9 cellular contexts compared by ENCODE assay signal in genomic region chr1:226000493-226000981, GRCh38. TPM values are rescaled to one million over a fixed set of nuclear protein-coding genes. Genes with fewer than 3 reads are reported as not detected.
DNase-seq lines count a peak whose midpoint lies in the region; ATAC-seq and TF ChIP-seq lines count a peak whose summit lies in the region.
"Not testable (repeated sequence)": the region's sequence is repeated elsewhere in the genome, so short reads cannot be mapped to it uniquely, and the experiment has no call there.
"Had no signal": no experiment of that assay in that cellular context is flagged by ENCODE, and none has a peak within 500 bp of the region (broad histone marks: within the 10 kb centered on the region; RNA-seq: fewer than 3 reads in every experiment).

No MANE protein-coding gene starts in this region.

- not testable (repeated sequence) for H2AFZ ChIP-seq in GM23338

- not testable (repeated sequence) for H3K4me3 ChIP-seq in A673 (ENCODE audit: low read depth, low read length, poor library complexity, severe bottlenecking); GM23338; right atrium auricular region; subcutaneous abdominal adipose tissue (ENCODE audit: low read depth in 1 of 5, low read length in 5 of 5)

- not testable (repeated sequence) for H3K9ac ChIP-seq in subcutaneous abdominal adipose tissue (ENCODE audit: low read length in 5 of 5)

- H3K4me2 ChIP-seq in GM23338 = not testable (repeated sequence)

- H3K4me3 Mint-ChIP-seq in GM23338 (peak overlapping the region; percentile 100; the same call in 1 of the 3 replicates), neural crest cell (peak overlapping the region; percentile 32)
- peak overlapping the region; percentile 100 for H3K4me3 Mint-ChIP-seq in activated T-cell treated with anti-CD3 and anti-CD28 coated beads, Interleukin-2, amount 50 U/mL, for 4 hours
- peak overlapping the region; percentile 98 for H3K4me3 Mint-ChIP-seq in central memory CD8-positive, alpha-beta T cell

- not testable (repeated sequence) for H3K36me3 ChIP-seq in A673 (ENCODE audit: insufficient read depth, low read length, poor library complexity, severe bottlenecking); GM23338 (ENCODE audit: insufficient read depth); right atrium auricular region; subcutaneous abdominal adipose tissue (ENCODE audit: control insufficient read depth in 5 of 5, insufficient read depth in 5 of 5, low read length in 5 of 5)

- H3F3A ChIP-seq in GM23338 (replicated peaks; ENCODE audit: low read depth) = peaks cover 15% of the 10 kb centered on the region

- DNase-seq in A673 (ENCODE audit: low spot score); activated T-cell treated with anti-CD3 and anti-CD28 coated beads, Interleukin-2, amount 50 U/mL, for 4 hours; central memory CD8-positive, alpha-beta T cell (ENCODE audit: low spot score in 2 of 2); right atrium auricular region (ENCODE audit: low spot score); neural crest cell (ENCODE audit: low read depth, low spot score): not testable (repeated sequence)
- DNase-seq in GM23338 (ENCODE audit: low spot score) = peak; percentile 8
- DNase-seq in RPMI8226 = peak; percentile 38

- intact Hi-C loops in A673 (cut with micrococcal nuclease; ENCODE audit: unreplicated experiment) = not testable (repeated sequence)

- H3K27me3 ChIP-seq in A673 (replicated peaks; ENCODE audit: insufficient read depth, low read depth, low read length, poor library complexity); GM23338 (ENCODE audit: insufficient read depth); right atrium auricular region; subcutaneous abdominal adipose tissue (ENCODE audit: control insufficient read depth in 5 of 5, insufficient read depth in 4 of 5, low read length in 5 of 5): not testable (repeated sequence)

- CTCF ChIA-PET in A673 (lab: Charles Lee) = interaction anchor here (0.7 to 1.7 kb wide), 2 partner anchors 10 to 64 kb away, joined by 3 to 7 read pairs; no protein-coding TSS in a partner anchor

- H3K27ac Mint-ChIP-seq in GM23338; neural crest cell (ENCODE audit: unreplicated experiment): not testable (repeated sequence)
- H3K27ac Mint-ChIP-seq in central memory CD8-positive, alpha-beta T cell (ENCODE audit: low read depth) = peak overlapping the region; percentile 99

- not testable (repeated sequence) for BruUV-seq in A673 (replicated peaks; lab: Mats Ljungman, UMichigan)

- peaks cover 41% of the 10 kb centered on the region for H3K4me1 ChIP-seq in A673 (ENCODE audit: insufficient read depth, low read length, poor library complexity, severe bottlenecking)
- H3K4me1 ChIP-seq in GM23338 (ENCODE audit: insufficient read depth) = peaks cover 36% of the 10 kb centered on the region
- peaks cover 0 to 54% of the 10 kb centered on the region in 2 donors for H3K4me1 ChIP-seq in right atrium auricular region
- peaks cover 7 to 56% (median 36%) of the 10 kb centered on the region in 5 donors for H3K4me1 ChIP-seq in subcutaneous abdominal adipose tissue (ENCODE audit: control insufficient read depth in 5 of 5, insufficient read depth in 5 of 5, low read length in 5 of 5)

- H3K4me1 Mint-ChIP-seq in GM23338 (peaks cover 28% of the 10 kb centered on the region), neural crest cell (peaks cover 49% of the 10 kb centered on the region)
- peaks cover 69% of the 10 kb centered on the region for H3K4me1 Mint-ChIP-seq in activated T-cell treated with anti-CD3 and anti-CD28 coated beads, Interleukin-2, amount 50 U/mL, for 4 hours (ENCODE audit: low read depth)
- H3K4me1 Mint-ChIP-seq in central memory CD8-positive, alpha-beta T cell = peaks cover 60% of the 10 kb centered on the region

- H4K20me1 ChIP-seq in GM23338 (replicated peaks; ENCODE audit: insufficient read depth) = not testable (repeated sequence)

- peak overlapping the region; percentile 87 for H3K27ac ChIP-seq in A673 (ENCODE audit: low read depth, low read length, poor library complexity, severe bottlenecking)
- H3K27ac ChIP-seq in GM23338 (ENCODE audit: low read depth) = not testable (repeated sequence)
- H3K27ac ChIP-seq in right atrium auricular region = peak overlapping the region; percentile 97 to 98
- H3K27ac ChIP-seq in subcutaneous abdominal adipose tissue (ENCODE audit: low read depth, low read length) = peak overlapping the region; percentile 88

- not testable (repeated sequence) for TF ChIP-seq CTCF in A673 (conservative IDR thresholded peaks at IDR 0.05; ENCODE audit: low read depth, low read length); GM23338 (conservative IDR thresholded peaks at IDR 0.05; ENCODE audit: low read depth in 2 of 2); right atrium auricular region (IDR thresholded peaks at IDR 0.05); neural crest cell (conservative IDR thresholded peaks at IDR 0.05)

- ATAC-seq in GM23338; activated T-cell treated with anti-CD3 and anti-CD28 coated beads, Interleukin-2, amount 50 U/mL, for 4 hours; central memory CD8-positive, alpha-beta T cell (replicated peaks; ENCODE audit: extremely low read depth, poor library complexity, severe bottlenecking): not testable (repeated sequence)

- POLR2A ChIA-PET in A673 (lab: Charles Lee; ENCODE audit: low non-redundant PET) = interaction anchor here (0.5 kb wide), 1 partner anchor 389 kb away, joined by 3 read pairs; no protein-coding TSS in a partner anchor

- H3K79me2 ChIP-seq in GM23338 (replicated peaks; ENCODE audit: insufficient read depth) = peaks cover 35% of the 10 kb centered on the region

- not testable (repeated sequence) for H3K9me3 Mint-ChIP-seq in GM23338; activated T-cell treated with anti-CD3 and anti-CD28 coated beads, Interleukin-2, amount 50 U/mL, for 4 hours; central memory CD8-positive, alpha-beta T cell; neural crest cell

- H3K9me3 ChIP-seq in A673 (ENCODE audit: low read depth, low read length, poor library complexity, severe bottlenecking); right atrium auricular region; subcutaneous abdominal adipose tissue (ENCODE audit: control insufficient read depth in 5 of 5, low read length in 5 of 5): not testable (repeated sequence)

- not testable (repeated sequence) for H3K27me3 Mint-ChIP-seq in GM23338 (ENCODE audit: insufficient read depth, low read depth, poor library complexity); activated T-cell treated with anti-CD3 and anti-CD28 coated beads, Interleukin-2, amount 50 U/mL, for 4 hours (ENCODE audit: low read depth); central memory CD8-positive, alpha-beta T cell; neural crest cell (ENCODE audit: low read depth)

- H3K36me3 Mint-ChIP-seq in GM23338 (ENCODE audit: low read depth); activated T-cell treated with anti-CD3 and anti-CD28 coated beads, Interleukin-2, amount 50 U/mL, for 4 hours (ENCODE audit: insufficient read depth); neural crest cell (ENCODE audit: low read depth): not testable (repeated sequence)
- H3K36me3 Mint-ChIP-seq in central memory CD8-positive, alpha-beta T cell (ENCODE audit: insufficient read depth) = peaks cover 32% of the 10 kb centered on the region

- H3K9me2 ChIP-seq in GM23338 (ENCODE audit: insufficient read depth) = not testable (repeated sequence)

RNA-seq across cellular contexts. Expression of gene SDE2, which starts 1.4 kb away (rescaled TPM):
- total RNA-seq in A673 (2021) = 26.7 and 27.7 TPM in 2 replicates
- total RNA-seq in GM23338 (2014; rRNA removed; shearing (Covaris generic)) = 25.6 and 26.9 TPM in 2 replicates
- polyA plus RNA-seq in GM23338 (2016; fragmentation: Nextera tagmentation; extraction: Ambion mirVana) = 10.6 and 11.3 TPM in 2 replicates
- total RNA-seq in activated T-cell treated with anti-CD3 and anti-CD28 coated beads, Interleukin-2, amount 50 U/mL, for 4 hours = 10 to 100 TPM; 27.3 to 28.8 (median 28.5) TPM
- total RNA-seq in right atrium auricular region = 10 to 100 TPM; 15.5 to 16.3 TPM
- 18.1 TPM in 2 replicates for total RNA-seq in neural crest cell

RNA-seq across cellular contexts. Expression of gene LEFTY2, which starts 59.5 kb away (rescaled TPM):
- total RNA-seq in A673 (2021) (not detected in 2 replicates), right atrium auricular region (under 1 TPM; 0.70 to 0.90 TPM), neural crest cell (not detected in 2 replicates)
- 12.4 and 16.9 TPM in 2 replicates for total RNA-seq in GM23338 (2014; rRNA removed; shearing (Covaris generic))
- polyA plus RNA-seq in GM23338 (2016; fragmentation: Nextera tagmentation; extraction: Ambion mirVana) = 8.3 and 10.2 TPM in 2 replicates
- total RNA-seq in activated T-cell treated with anti-CD3 and anti-CD28 coated beads, Interleukin-2, amount 50 U/mL, for 4 hours = not detected
- total RNA-seq: A172 had no signal

Comparison
In these comparisons a context has a peak if more than half of its experiments do, and no peak if none do; other contexts are left out.
1. H3K4me3 Mint-ChIP-seq: peak in every context shown above with its lines; median percentile 100 in GM23338; 100 in activated T-cell treated with anti-CD3 and anti-CD28 coated beads, Interleukin-2, amount 50 U/mL, for 4 hours; 98 in central memory CD8-positive, alpha-beta T cell; 32 in neural crest cell.